11 cellular contexts compared by ENCODE assay signal in the genomic region with DNA sequence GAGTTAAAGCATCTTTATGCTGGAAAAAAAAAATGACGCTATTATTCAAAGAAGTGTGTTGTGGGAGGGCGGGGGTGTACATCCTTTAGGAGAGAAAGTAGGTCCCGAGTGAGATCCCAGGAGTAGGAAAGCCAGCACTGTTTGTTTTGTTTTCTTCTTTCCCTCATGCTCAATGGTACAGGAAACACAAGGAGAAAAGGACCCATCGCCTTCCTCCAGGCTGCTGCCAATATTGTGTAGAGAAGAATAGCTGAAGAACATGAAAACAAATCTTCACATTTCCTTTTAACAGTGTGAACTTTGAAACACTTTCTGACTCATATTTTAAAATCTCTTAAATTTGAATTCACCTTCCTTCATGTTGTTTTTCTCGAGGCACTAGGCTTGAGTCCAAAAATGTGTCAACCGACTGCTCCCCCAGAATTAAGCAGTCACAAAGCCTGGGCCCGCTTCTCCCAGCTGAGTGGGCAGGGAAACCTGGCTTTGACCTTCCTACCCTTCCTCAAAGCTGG. TPM values are rescaled to one million over a fixed set of nuclear protein-coding genes. Genes with fewer than 3 reads are reported as not detected.
A peak's percentile ranks its signal among the peaks of the same experiment; 100 is the strongest.
DNase-seq lines count a peak whose midpoint lies in the region; ATAC-seq, FAIRE-seq and TF ChIP-seq lines count a peak whose summit lies in the region.
"Had no signal": no experiment of that assay in that cellular context is flagged by ENCODE, and none has a peak within 500 bp of the region (broad histone marks: within the 10 kb centered on the region; RNA-seq: fewer than 3 reads in every experiment).

No MANE protein-coding gene starts in this region.

- CTCF ChIA-PET in activated CD4-positive, alpha-beta memory T cell treated with anti-CD3 and anti-CD28 coated beads, Interleukin-2, amount 10 ng/mL, durations not matched to agents 7 days and 5 days (lab: Charles Lee): no interaction called here
- CTCF ChIA-PET in endothelial cell of umbilical vein (lab: Charles Lee): interaction anchor here (0.7 to 3.3 kb wide), 9 partner anchors 9 to 178 kb away, joined by 3 to 16 read pairs (median 5); a partner anchor contains a TSS

- no peaks in the 10 kb centered on the region for H3K27me3 ChIP-seq in endothelial cell of umbilical vein (ENCODE audit: control insufficient read depth in 2 of 2, insufficient read depth in 2 of 2, low read length in 2 of 2)
- H3K27me3 ChIP-seq in left lung: peaks cover 0 to 3% of the 10 kb centered on the region in 2 donors

- peak; percentile 96 for FAIRE-seq in endothelial cell of umbilical vein (lab: Jason Lieb, UNC)

- H3K4me3 ChIP-seq in endothelial cell of umbilical vein (replicated peaks in 1 of 3; ENCODE audit: insufficient read depth in 1 of 3, low read depth in 1 of 3, low read length in 3 of 3) (no peak overlapping the region), left lung (no peak overlapping the region)

- no peaks in the 10 kb centered on the region for H3K27me3 Mint-ChIP-seq in activated CD4-positive, alpha-beta memory T cell treated with anti-CD3 and anti-CD28 coated beads, Interleukin-2, amount 10 ng/mL, durations not matched to agents 7 days and 5 days
- no peaks in the 10 kb centered on the region for H3K27me3 Mint-ChIP-seq in stimulated activated memory B cell treated with anti-CD40 and anti-IgM and Interleukin-4, amounts not matched to agents 10 μg/mL and 1 μg/mL and 100 μg/mL, for 72 hours

- peak; percentile 42 for TF ChIP-seq POLR2A in endothelial cell of umbilical vein (IDR thresholded peaks at IDR 0.05; ENCODE audit: low read depth, low read length)

- intact Hi-C loops in endothelial cell of umbilical vein (cut with micrococcal nuclease): loop anchor here (1.0 to 2.0 kb wide), 6 partner anchors 16 to 99 kb away; a partner anchor contains a TSS
- intact Hi-C loops in left lung (cut with DNase I): no loop called here

- BruUV-seq in endothelial cell of umbilical vein (replicated peaks; lab: Mats Ljungman, UMichigan): no TSS peak

- H3K4me1 ChIP-seq in endothelial cell of umbilical vein (ENCODE audit: control insufficient read depth, extremely low read depth, insufficient read depth, low read length): peaks cover 62% of the 10 kb centered on the region
- peaks cover 0 to 14% of the 10 kb centered on the region in 2 donors for H3K4me1 ChIP-seq in left lung

- H3K9me3 Mint-ChIP-seq in activated CD4-positive, alpha-beta memory T cell treated with anti-CD3 and anti-CD28 coated beads, Interleukin-2, amount 10 ng/mL, durations not matched to agents 7 days and 5 days: no peaks in the 10 kb centered on the region
- H3K9me3 Mint-ChIP-seq in stimulated activated memory B cell treated with anti-CD40 and anti-IgM and Interleukin-4, amounts not matched to agents 10 μg/mL and 1 μg/mL and 100 μg/mL, for 72 hours: no peaks in the 10 kb centered on the region

- H2AFZ ChIP-seq in endothelial cell of umbilical vein (ENCODE audit: low read depth, low read length): no peak overlapping the region

- H3K36me3 Mint-ChIP-seq in activated CD4-positive, alpha-beta memory T cell treated with anti-CD3 and anti-CD28 coated beads, Interleukin-2, amount 10 ng/mL, durations not matched to agents 7 days and 5 days (ENCODE audit: low read depth): peaks cover 81% of the 10 kb centered on the region
- H3K36me3 Mint-ChIP-seq in stimulated activated memory B cell treated with anti-CD40 and anti-IgM and Interleukin-4, amounts not matched to agents 10 μg/mL and 1 μg/mL and 100 μg/mL, for 72 hours: peaks cover 75% of the 10 kb centered on the region

- DNase-seq in activated CD8-positive, alpha-beta memory T cell treated with anti-CD3 and anti-CD28 coated beads for 24 hours: peak; percentile 55
- DNase-seq in activated CD8-positive, alpha-beta memory T cell treated with anti-CD3 and anti-CD28 coated beads, Interleukin-2, amount 50 U/mL, for 4 hours: no peak
- DNase-seq in activated CD4-positive, alpha-beta memory T cell treated with anti-CD3 and anti-CD28 coated beads, Interleukin-2, amount 10 ng/mL, durations not matched to agents 7 days and 5 days: no peak
- peak; percentile 98 for DNase-seq in endothelial cell of umbilical vein (ENCODE audit: low read depth, low spot score)
- DNase-seq in left lung: no peak
- no peak for DNase-seq in GM03348 (ENCODE audit: low spot score)
- DNase-seq: DMS153 had no signal

- H3K4me2 ChIP-seq in endothelial cell of umbilical vein (ENCODE audit: insufficient read depth, low read length): peak overlapping the region; percentile 58

- peak overlapping the region; percentile 77 for H3K9ac ChIP-seq in endothelial cell of umbilical vein (replicated peaks; ENCODE audit: extremely low read depth, insufficient read depth, low read length)

- dilution Hi-C loops in endothelial cell of umbilical vein (cut with MboI; ENCODE audit: extremely low pct_ligation_motif_present, low sequenced_read_pairs): no loop called here

- no peaks in the 10 kb centered on the region for H4K20me1 ChIP-seq in endothelial cell of umbilical vein (replicated peaks; ENCODE audit: control insufficient read depth, extremely low read depth, insufficient read depth, low read length)

- H3K79me2 ChIP-seq in endothelial cell of umbilical vein (ENCODE audit: control insufficient read depth, insufficient read depth, low read length): no peaks in the 10 kb centered on the region

- H3K36me3 ChIP-seq in endothelial cell of umbilical vein (ENCODE audit: control insufficient read depth in 2 of 2, extremely low read depth in 1 of 2, insufficient read depth in 2 of 2, low read length in 2 of 2) (peaks cover 0 to 6% of the 10 kb centered on the region in 2 experiments), left lung (no peaks in the 10 kb centered on the region)
- H3K36me3 ChIP-seq: neutrophil had no signal

- TF ChIP-seq CTCF in endothelial cell of umbilical vein (IDR thresholded peaks at IDR 0.05; ENCODE audit: extremely low read depth in 1 of 2, insufficient read depth in 1 of 2, low read depth in 1 of 2, low read length in 2 of 2): no peak
- no peak for TF ChIP-seq CTCF in left lung (IDR thresholded peaks at IDR 0.05)

- H3K4me1 Mint-ChIP-seq in activated CD4-positive, alpha-beta memory T cell treated with anti-CD3 and anti-CD28 coated beads, Interleukin-2, amount 10 ng/mL, durations not matched to agents 7 days and 5 days: peaks cover 80% of the 10 kb centered on the region
- peaks cover 92% of the 10 kb centered on the region for H3K4me1 Mint-ChIP-seq in stimulated activated memory B cell treated with anti-CD40 and anti-IgM and Interleukin-4, amounts not matched to agents 10 μg/mL and 1 μg/mL and 100 μg/mL, for 72 hours

- no peak for ATAC-seq in stimulated activated memory B cell treated with anti-CD40 and anti-IgM and Interleukin-4, amounts not matched to agents 10 μg/mL and 1 μg/mL and 100 μg/mL, for 72 hours
- ATAC-seq in left lung (no peak), HG02798 (IDR thresholded peaks at IDR 0.05; ENCODE audit: poor library complexity, unreplicated experiment) (no peak)

- H3K9me1 ChIP-seq in endothelial cell of umbilical vein (replicated peaks; ENCODE audit: control insufficient read depth, extremely low read depth, insufficient read depth, low read length): no peaks in the 10 kb centered on the region

- POLR2A ChIA-PET in activated CD4-positive, alpha-beta memory T cell treated with anti-CD3 and anti-CD28 coated beads, Interleukin-2, amount 10 ng/mL, durations not matched to agents 7 days and 5 days (lab: Charles Lee): interaction anchor here (1.0 kb wide), 1 partner anchor 23 kb away, joined by 3 read pairs; a partner anchor contains a TSS
- POLR2A ChIA-PET in endothelial cell of umbilical vein (lab: Charles Lee): interaction anchor here (1.4 to 2.6 kb wide), 3 partner anchors 16 to 47 kb away, joined by 4 to 12 read pairs (median 9); a partner anchor contains a TSS

- H3K9me3 ChIP-seq in endothelial cell of umbilical vein (replicated peaks; ENCODE audit: control insufficient read depth, insufficient read depth, low read length) (no peaks in the 10 kb centered on the region), left lung (no peaks in the 10 kb centered on the region)
- H3K9me3 ChIP-seq: neutrophil had no signal

- H3K27ac Mint-ChIP-seq in activated CD4-positive, alpha-beta memory T cell treated with anti-CD3 and anti-CD28 coated beads, Interleukin-2, amount 10 ng/mL, durations not matched to agents 7 days and 5 days: peak overlapping the region; percentile 65
- H3K27ac Mint-ChIP-seq in stimulated activated memory B cell treated with anti-CD40 and anti-IgM and Interleukin-4, amounts not matched to agents 10 μg/mL and 1 μg/mL and 100 μg/mL, for 72 hours: peak overlapping the region; percentile 86

- H3K27ac ChIP-seq in endothelial cell of umbilical vein (ENCODE audit: insufficient read depth, low read depth, low read length) (peak overlapping the region; percentile 99), left lung (peak overlapping the region in 1 of 2 donors; percentile 16)
- H3K27ac ChIP-seq: neutrophil had no signal

- no peak overlapping the region for H3K4me3 Mint-ChIP-seq in activated CD4-positive, alpha-beta memory T cell treated with anti-CD3 and anti-CD28 coated beads, Interleukin-2, amount 10 ng/mL, durations not matched to agents 7 days and 5 days
- no peak overlapping the region for H3K4me3 Mint-ChIP-seq in stimulated activated memory B cell treated with anti-CD40 and anti-IgM and Interleukin-4, amounts not matched to agents 10 μg/mL and 1 μg/mL and 100 μg/mL, for 72 hours

TF ChIP-seq in endothelial cell of umbilical vein, 7 proteins besides CTCF, POLR2A, EP300 and RAD21 (continues in another document):
- TF ChIP-seq FOS (IDR thresholded peaks at IDR 0.05; ENCODE audit: borderline replicate concordance, insufficient read depth, low read length) (peak; percentile 43), JUN (IDR thresholded peaks at IDR 0.05; ENCODE audit: borderline replicate concordance, insufficient read depth, insufficient read length, low read depth) (peak; percentile 81), GATA2 (IDR thresholded peaks at IDR 0.05; ENCODE audit: insufficient read depth, insufficient read length, low read depth, low read length) (no peak)
- TF ChIP-seq, protein P1, sequence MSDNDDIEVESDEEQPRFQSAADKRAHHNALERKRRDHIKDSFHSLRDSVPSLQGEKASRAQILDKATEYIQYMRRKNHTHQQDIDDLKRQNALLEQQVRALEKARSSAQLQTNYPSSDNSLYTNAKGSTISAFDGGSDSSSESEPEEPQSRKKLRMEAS (IDR thresholded peaks at IDR 0.05; ENCODE audit: insufficient read depth, insufficient read length): no peak

RNA-seq across cellular contexts. Expression of a gene that starts 22.3 kb away (rescaled TPM):
- total RNA-seq in activated CD4-positive, alpha-beta memory T cell treated with anti-CD3 and anti-CD28 coated beads, Interleukin-2, amount 10 ng/mL, durations not matched to agents 7 days and 5 days: 100 to 1,000 TPM; 113 to 119 TPM
- 52.7 and 68.1 TPM in 2 replicates for total RNA-seq in endothelial cell of umbilical vein
- polyA plus RNA-seq in endothelial cell of umbilical vein: 32.4 and 34.7 TPM in 2 replicates
- polyA plus RNA-seq in endothelial cell of umbilical vein (2011; cell fraction: cytosol; rRNA removed): 32.3 and 32.8 TPM in 2 replicates
- polyA plus RNA-seq in endothelial cell of umbilical vein (2011; cell fraction: nucleus; rRNA removed): 57.5 and 72.3 TPM in 2 replicates
- polyA plus RNA-seq in endothelial cell of umbilical vein (2012): 26.2 and 28.8 TPM in 2 replicates
- 92.7 and 97.9 TPM in 2 replicates for polyA minus RNA-seq in endothelial cell of umbilical vein
- polyA minus RNA-seq in endothelial cell of umbilical vein (2011; cell fraction: cytosol; rRNA and poly(A)+ RNA removed): not detected
- polyA minus RNA-seq in endothelial cell of umbilical vein (2011; cell fraction: nucleus; rRNA and poly(A)+ RNA removed): 32.1 and 33.3 TPM in 2 replicates
- total RNA-seq in left lung: 1 to 10 TPM; 5.4 to 9.8 TPM
- polyA plus RNA-seq: AG04450 had no signal

Comparison
In these comparisons a context has a peak if more than half of its experiments do, and no peak if none do; other contexts are left out.
1. DNase-seq: peak in activated CD8-positive, alpha-beta memory T cell treated with anti-CD3 and anti-CD28 coated beads for 24 hours (single experiment) and endothelial cell of umbilical vein (single experiment); none in activated CD8-positive, alpha-beta memory T cell treated with anti-CD3 and anti-CD28 coated beads, Interleukin-2, amount 50 U/mL, for 4 hours (single experiment), activated CD4-positive, alpha-beta memory T cell treated with anti-CD3 and anti-CD28 coated beads, Interleukin-2, amount 10 ng/mL, durations not matched to agents 7 days and 5 days (single experiment), left lung (0 of 2) and GM03348 (single experiment).